ENCODE assay signal across 9 cellular contexts in the genomic region with DNA sequence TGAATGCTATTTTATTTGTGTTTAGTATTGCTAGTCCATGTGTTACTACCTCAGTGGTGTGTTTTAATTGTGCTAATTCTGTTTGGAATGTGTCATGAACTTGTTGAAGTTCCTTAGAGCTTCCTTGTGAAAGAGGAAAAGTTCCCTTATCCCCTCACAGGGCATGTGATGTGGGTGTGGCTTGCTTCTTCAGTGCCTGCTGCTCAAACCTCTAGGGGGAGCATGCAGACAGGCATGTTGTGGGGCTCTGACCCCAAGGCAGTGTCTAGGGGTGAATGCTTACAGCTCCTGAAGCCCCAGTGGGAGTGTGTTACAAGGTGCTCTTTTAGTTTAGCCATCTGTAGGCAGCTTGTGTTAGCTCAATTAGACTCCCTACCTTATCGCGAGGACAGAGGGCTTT.
DNase-seq lines count a peak whose midpoint lies in the region; ATAC-seq, FAIRE-seq and TF ChIP-seq lines count a peak whose summit lies in the region.
"Had no signal": no experiment of that assay in that cellular context is flagged by ENCODE, and none has a peak within 500 bp of the region (broad histone marks: within the 10 kb centered on the region; RNA-seq: fewer than 3 reads in every experiment).

No MANE protein-coding gene starts in this region.

- TF ChIP-seq RAD21 in HepG2 (CRISPR knock-in tag; IDR thresholded peaks at IDR 0.05), result no peak

- intact Hi-C loops in HepG2 (cut with micrococcal nuclease; ENCODE audit: unreplicated experiment), result no loop called here
- intact Hi-C loops in right lobe of liver (cut with DNase I), result no loop called here
- intact Hi-C loops in PC-3 (cut with micrococcal nuclease), result no loop called here
- intact Hi-C loops in upper lobe of right lung (cut with DNase I), result no loop called here

- H3K36me3 ChIP-seq in HepG2 (replicated peaks in 1 of 2; ENCODE audit: control insufficient read depth in 1 of 2, insufficient read depth in 2 of 2, low read length in 2 of 2) (no peaks in the 10 kb centered on the region), right lobe of liver (no peaks in the 10 kb centered on the region), PC-3 (ENCODE audit: low read depth, low read length) (no peaks in the 10 kb centered on the region), upper lobe of right lung (no peaks in the 10 kb centered on the region)

- in situ Hi-C loops in HepG2 (cut with HindIII; ENCODE audit: extremely low pct_ligation_motif_present, low pct_unique_long_range_greater_than_20kb), result no loop called here

- no peak for TF ChIP-seq EP300 in HepG2 (IDR thresholded peaks at IDR 0.05; ENCODE audit: low read depth in 2 of 2, low read length in 2 of 2)
- TF ChIP-seq EP300 in HepG2 (CRISPR knock-in tag; IDR thresholded peaks at IDR 0.05; ENCODE audit: borderline replicate concordance), result no peak

- no peak for DNase-seq in HepG2 (ENCODE audit: low spot score)
- DNase-seq in right lobe of liver, result no peak
- DNase-seq in PC-3, result peak; percentile 23
- peak; percentile 61 to 76 for DNase-seq in erythroblast (lab: John Stamatoyannopoulos, UW)
- DNase-seq in upper lobe of right lung, result no peak
- DNase-seq in NCI-H345 treated with DMSO at 0.1 percent for 48 hours (lab: John Stamatoyannopoulos, UW; ENCODE audit: unreplicated experiment), result no peak
- DNase-seq: psoas muscle had no signal

- no peaks in the 10 kb centered on the region for H3K79me2 ChIP-seq in HepG2 (ENCODE audit: insufficient read depth, low read length)
- H3K79me2 ChIP-seq in PC-3 (ENCODE audit: low read length), result no peaks in the 10 kb centered on the region

- H3K9ac ChIP-seq in HepG2 (ENCODE audit: insufficient read depth, low read depth, low read length), result no peak overlapping the region
- H3K9ac ChIP-seq in PC-3 (ENCODE audit: low read length), result no peak overlapping the region

- POLR2A ChIA-PET in HepG2 (lab: Yijun Ruan, JAX) (no interaction called here), PC-3 (lab: Charles Lee; ENCODE audit: unreplicated experiment) (no interaction called here)

- H3K4me3 ChIP-seq in HepG2 (replicated peaks in 1 of 3; ENCODE audit: insufficient read depth in 1 of 3, low read depth in 2 of 3, low read length in 3 of 3) (no peak overlapping the region), right lobe of liver (no peak overlapping the region), PC-3 (ENCODE audit: low read length) (no peak overlapping the region), upper lobe of right lung (no peak overlapping the region)
- H3K4me3 ChIP-seq: psoas muscle had no signal

- no peak for ATAC-seq in HepG2
- ATAC-seq in right lobe of liver, result no peak
- ATAC-seq in PC-3, result no peak
- ATAC-seq in upper lobe of right lung, result peak; percentile 63
- ATAC-seq in HG03442 (IDR thresholded peaks at IDR 0.05; ENCODE audit: unreplicated experiment), result no peak
- no peak for ATAC-seq in HG02981 (IDR thresholded peaks at IDR 0.05; ENCODE audit: unreplicated experiment)
- ATAC-seq: psoas muscle had no signal

- CTCF ChIA-PET in HepG2 (lab: Yijun Ruan, JAX; ENCODE audit: low intra/inter-chr PET ratio, low total read pairs), result no interaction called here
- CTCF ChIA-PET in PC-3 (lab: Charles Lee), result no interaction called here

- peak; percentile 37 for FAIRE-seq in HepG2 (lab: Jason Lieb, UNC)

- no peaks in the 10 kb centered on the region for H3F3A ChIP-seq in PC-3 (ENCODE audit: low read length, unreplicated experiment)

- no peaks in the 10 kb centered on the region for H3K4me1 ChIP-seq in HepG2 (ENCODE audit: insufficient read depth, low read length)
- no peaks in the 10 kb centered on the region for H3K4me1 ChIP-seq in right lobe of liver
- H3K4me1 ChIP-seq in PC-3 (ENCODE audit: insufficient read depth, low read length), result no peaks in the 10 kb centered on the region
- H3K4me1 ChIP-seq in upper lobe of right lung, result no peaks in the 10 kb centered on the region
- H3K4me1 ChIP-seq: psoas muscle had no signal

- TF ChIP-seq CTCF in HepG2 (CRISPR knock-in tag; IDR thresholded peaks at IDR 0.05), result peak; percentile 36; the same call in 1 of the 2 replicates
- TF ChIP-seq CTCF in right lobe of liver (IDR thresholded peaks at IDR 0.05), result peak in 1 of 4 donors; percentile 8
- TF ChIP-seq CTCF in PC-3 (conservative IDR thresholded peaks at IDR 0.05; ENCODE audit: low read depth, low read length), result peak; percentile 40; the same call in 1 of the 2 replicates
- TF ChIP-seq CTCF in upper lobe of right lung (IDR thresholded peaks at IDR 0.05), result peak; percentile 24

- TF ChIP-seq POLR2A in HepG2 (IDR thresholded peaks at IDR 0.05; ENCODE audit: insufficient read depth in 1 of 2, low read depth in 2 of 2, low read length in 2 of 2), result no peak
- no peak for TF ChIP-seq POLR2A in right lobe of liver (IDR thresholded peaks at IDR 0.05)
- no peak for TF ChIP-seq POLR2A in erythroblast (IDR thresholded peaks at IDR 0.05; ENCODE audit: low read length)

- no peak overlapping the region for H2AFZ ChIP-seq in HepG2 (ENCODE audit: low read length)
- no peak overlapping the region for H2AFZ ChIP-seq in PC-3 (ENCODE audit: low read length)

- H3K9me3 ChIP-seq in HepG2 (ENCODE audit: low read length) (no peaks in the 10 kb centered on the region), right lobe of liver (no peaks in the 10 kb centered on the region), PC-3 (ENCODE audit: low read length) (no peaks in the 10 kb centered on the region), upper lobe of right lung (no peaks in the 10 kb centered on the region)
- H3K9me3 ChIP-seq: psoas muscle had no signal

- H3K27ac ChIP-seq in HepG2 (ENCODE audit: extremely low read length, insufficient read depth, low read length), result no peak overlapping the region
- H3K27ac ChIP-seq in right lobe of liver, result no peak overlapping the region
- H3K27ac ChIP-seq in PC-3 (ENCODE audit: low read length), result no peak overlapping the region
- H3K27ac ChIP-seq in upper lobe of right lung, result no peak overlapping the region
- H3K27ac ChIP-seq: psoas muscle had no signal

- no peaks in the 10 kb centered on the region for H3K9me2 ChIP-seq in PC-3 (replicated peaks; ENCODE audit: low read length)

- no TSS peak for BruUV-seq in HepG2 (replicated peaks; lab: Mats Ljungman, UMichigan)
- no TSS peak for BruUV-seq in PC-3 (replicated peaks; lab: Mats Ljungman, UMichigan)

- 0% methylated on average over 2 of the region's 2 CpGs for WGBS in HepG2 (ENCODE audit: low lambda C conversion rate)
- WGBS in right lobe of liver (ENCODE audit: insufficient coverage, low coverage, low lambda C conversion rate, missing lambda C conversion rate), result no CpG with 5 or more reads among the region's 2 CpGs

- H3K4me2 ChIP-seq in HepG2 (ENCODE audit: low read depth, low read length) (no peak overlapping the region), PC-3 (ENCODE audit: low read length) (no peak overlapping the region)

- H4K20me1 ChIP-seq in HepG2 (ENCODE audit: insufficient read depth, low read length) (no peaks in the 10 kb centered on the region), PC-3 (ENCODE audit: low read length) (no peaks in the 10 kb centered on the region)

- no peaks in the 10 kb centered on the region for H3K27me3 ChIP-seq in HepG2 (ENCODE audit: control insufficient read depth in 1 of 2, insufficient read depth in 2 of 2, low read length in 2 of 2)
- H3K27me3 ChIP-seq in right lobe of liver, result no peaks in the 10 kb centered on the region
- H3K27me3 ChIP-seq in PC-3 (ENCODE audit: low read length), result no peaks in the 10 kb centered on the region
- no peaks in the 10 kb centered on the region for H3K27me3 ChIP-seq in upper lobe of right lung

TF ChIP-seq in HepG2, 621 proteins besides CTCF, POLR2A, EP300 and RAD21:
- TF ChIP-seq STAG1 (CRISPR knock-in tag; IDR thresholded peaks at IDR 0.05), result 0 out of 2 replicates have a peak, but pooled peaks have one; percentile 7
- TF ChIP-seq ZNF790 (CRISPR knock-in tag; IDR thresholded peaks at IDR 0.05; ENCODE audit: borderline replicate concordance), result no peak

Comparison
In these comparisons a context has a peak if more than half of its experiments do, and no peak if none do; other contexts are left out.
1. DNase-seq: peak in PC-3 (single experiment) and erythroblast (2 of 2); none in HepG2 (single experiment), right lobe of liver (0 of 3), upper lobe of right lung (single experiment) and NCI-H345 treated with DMSO at 0.1 percent for 48 hours (single experiment).